8 cellular contexts compared by ENCODE assay signal in genomic region chr1:29033829-29034466, GRCh38.
DNase-seq lines count a peak whose midpoint lies in the region; ATAC-seq, FAIRE-seq and TF ChIP-seq lines count a peak whose summit lies in the region.

No MANE protein-coding gene starts in this region.

- TSS peak; percentile 31 for BruUV-seq in GM12878 (replicated peaks; lab: Mats Ljungman, UMichigan)

- TF ChIP-seq CTCF in AG09309 (IDR thresholded peaks at IDR 0.05; ENCODE audit: control insufficient read depth, insufficient read depth, low read depth, low read length, missing control alignments): peak; percentile 54
- TF ChIP-seq CTCF in GM13976 (IDR thresholded peaks at IDR 0.05; ENCODE audit: borderline replicate concordance, control extremely low read depth, extremely low read depth, insufficient read depth, missing control alignments): peak; percentile 45
- TF ChIP-seq CTCF in GM12878 (IDR thresholded peaks at IDR 0.05 in 2 of 3, conservative IDR thresholded peaks at IDR 0.05 in 1 of 3; ENCODE audit: control insufficient read depth in 2 of 3, extremely low read depth in 1 of 3, insufficient read depth in 1 of 3, low read depth in 3 of 3, low read length in 3 of 3): peak; percentile 44 to 74 (median 52); a peak in 4 of 6 replicates
- TF ChIP-seq CTCF in tibial artery (IDR thresholded peaks at IDR 0.05): peak; percentile 63 to 77

- POLR2A ChIA-PET in GM12878 (lab: Charles Lee): interaction anchor here (0.6 to 1.9 kb wide), 5 partner anchors 9 to 239 kb away, joined by 4 to 15 read pairs (median 5); no protein-coding TSS in a partner anchor

- H3K27ac ChIP-seq in GM12878 (ENCODE audit: control insufficient read depth, insufficient read depth) (no peak overlapping the region), tibial artery (no peak overlapping the region)

- WGBS in GM12878 (ENCODE audit: insufficient coverage, insufficient replicate concordance, low lambda C conversion rate, missing lambda C conversion rate): 0% methylated on average over 1 of the region's 1 CpG

- SMC1A ChIA-PET in GM12878 (lab: Charles Lee; ENCODE audit: uncharacterized antibody, unreplicated experiment): interaction anchor here (0.7 to 10.2 kb wide), 27 partner anchors 8 to 385 kb away, joined by 3 to 315 read pairs (median 5); partner anchors contain the start of genes EPB41 and RNU11

- no peaks in the 10 kb centered on the region for H3K4me1 ChIP-seq in GM12878 (ENCODE audit: control insufficient read depth, insufficient read depth, low read length)
- no peaks in the 10 kb centered on the region for H3K4me1 ChIP-seq in tibial artery

- RAD21 ChIA-PET in GM12878 (lab: Charles Lee; ENCODE audit: unreplicated experiment): interaction anchor here (0.6 to 10.2 kb wide), 18 partner anchors 9 to 282 kb away, joined by 3 to 284 read pairs (median 6); partner anchors contain the start of genes EPB41 and SRSF4

- peak; percentile 93 for TF ChIP-seq RAD21 in GM12878 (IDR thresholded peaks at IDR 0.05; ENCODE audit: insufficient read depth, low read depth, low read length)

- H3K36me3 ChIP-seq in GM12878 (ENCODE audit: control insufficient read depth in 2 of 2, insufficient read depth in 2 of 2, low read length in 1 of 2): no peaks in the 10 kb centered on the region; a peak in 2 of 4 replicates
- peaks cover 0 to 21% (median 0%) of the 10 kb centered on the region in 3 donors for H3K36me3 ChIP-seq in tibial artery

- H3K4me3 ChIP-seq in AG09309 (ENCODE audit: control insufficient read depth, low read depth, low read length): no peak overlapping the region
- no peak overlapping the region for H3K4me3 ChIP-seq in GM12878
- H3K4me3 ChIP-seq in tibial artery: no peak overlapping the region

- H3K4me2 ChIP-seq in GM12878 (ENCODE audit: control insufficient read depth, insufficient read depth): no peak overlapping the region

- no peaks in the 10 kb centered on the region for H3K79me2 ChIP-seq in GM12878 (ENCODE audit: control insufficient read depth, insufficient read depth, low read length)

- TF ChIP-seq EP300 in GM12878 (IDR thresholded peaks at IDR 0.05; ENCODE audit: borderline replicate concordance in 1 of 2, control insufficient read depth in 1 of 2, low read depth in 2 of 2, low read length in 2 of 2): no peak

- intact Hi-C loops in GM12878 (cut with micrococcal nuclease; ENCODE audit: unreplicated experiment): loop anchor here (1.0 to 5.0 kb wide), 3 partner anchors 152 to 247 kb away; no protein-coding TSS in a partner anchor
- intact Hi-C loops in tibial artery (cut with DNase I; ENCODE audit: low total_unique reads): loop anchor here (1.0 to 10.0 kb wide), 3 partner anchors 152 to 239 kb away; no protein-coding TSS in a partner anchor

- H3K27me3 ChIP-seq in GM12878 (replicated peaks in 1 of 2; ENCODE audit: control insufficient read depth in 2 of 2, insufficient read depth in 2 of 2, low read length in 1 of 2) (no peaks in the 10 kb centered on the region), tibial artery (no peaks in the 10 kb centered on the region)

- CTCF ChIA-PET in GM12878 (lab: Yijun Ruan, JAX): interaction anchor here (0.6 to 15.6 kb wide), 31 partner anchors 9 to 400 kb away, joined by 3 to 547 read pairs (median 4); partner anchors contain the start of genes EPB41 and SRSF4

- in situ Hi-C loops in GM13976 (cut with MboI; ENCODE audit: low sequenced_read_pairs, unreplicated experiment) (loop anchor here (5.0 to 10.0 kb wide), 2 partner anchors 152 to 249 kb away; no protein-coding TSS in a partner anchor), GM12878 (cut with MboI) (loop anchor here (5.0 kb wide), 2 partner anchors 152 to 247 kb away; no protein-coding TSS in a partner anchor)

- no peaks in the 10 kb centered on the region for H3K9me3 ChIP-seq in GM12878 (replicated peaks; ENCODE audit: control insufficient read depth, insufficient read depth, low read length)
- H3K9me3 ChIP-seq in tibial artery: no peaks in the 10 kb centered on the region

- no peaks in the 10 kb centered on the region for H4K20me1 ChIP-seq in GM12878 (ENCODE audit: control insufficient read depth, insufficient read depth)

- H3K9ac ChIP-seq in GM12878 (ENCODE audit: control insufficient read depth, insufficient read depth, low read length): no peak overlapping the region

- TF ChIP-seq POLR2A in GM12878 (IDR thresholded peaks at IDR 0.05; ENCODE audit: low read depth, low read length): no peak

- peak; percentile 61; the same call in 2 of the 3 replicates for ATAC-seq in GM12878

- H2AFZ ChIP-seq in GM12878 (ENCODE audit: control insufficient read depth, low read depth, low read length): no peak overlapping the region

- no peak for DNase-seq in AG09309 (ENCODE audit: low read depth)
- DNase-seq in GM13976 (ENCODE audit: low spot score): peak; percentile 65
- DNase-seq in NCI-H2196 treated with DMSO at 0.1 percent for 48 hours (lab: John Stamatoyannopoulos, UW; ENCODE audit: unreplicated experiment): peak; percentile 18
- peak; percentile 11 for DNase-seq in GM12878 (ENCODE audit: low read depth, low spot score)
- DNase-seq in iris pigment epithelial cell (ENCODE audit: low read depth): peak; percentile 36
- no peak for DNase-seq in tibial artery
- no peak for DNase-seq in islet precursor cell
- no peak for DNase-seq in effector CD8-positive, alpha-beta T cell (lab: John Stamatoyannopoulos, UW)

- peak; percentile 31 for FAIRE-seq in GM12878 (lab: Jason Lieb, UNC)

TF ChIP-seq in GM12878, 131 proteins besides CTCF, POLR2A, EP300 and RAD21 (continues in another document):
- TF ChIP-seq SMARCA5 (IDR thresholded peaks at IDR 0.05) (peak; percentile 35; the same call in 1 of the 2 replicates), NR2C1 (IDR thresholded peaks at IDR 0.05) (no peak), RUNX3 (IDR thresholded peaks at IDR 0.05; ENCODE audit: low read length) (peak; percentile 12; the same call in 1 of the 2 replicates), YY1 (IDR thresholded peaks at IDR 0.05; ENCODE audit: low read depth, low read length) (no peak), HDAC2 (IDR thresholded peaks at IDR 0.05) (no peak), SMC3 (IDR thresholded peaks at IDR 0.05; ENCODE audit: borderline replicate concordance, low read length) (peak; percentile 95), YBX1 (IDR thresholded peaks at IDR 0.05) (no peak), ASH2L (IDR thresholded peaks at IDR 0.05; ENCODE audit: borderline replicate concordance, low read depth) (no peak), MTA2 (IDR thresholded peaks at IDR 0.05; ENCODE audit: low read depth) (no peak), EGR1 (IDR thresholded peaks at IDR 0.05; ENCODE audit: borderline replicate concordance in 1 of 2, low read depth in 2 of 2, low read length in 2 of 2) (no peak), ZNF622 (IDR thresholded peaks at IDR 0.05) (no peak)
- TF ChIP-seq, protein P1, sequence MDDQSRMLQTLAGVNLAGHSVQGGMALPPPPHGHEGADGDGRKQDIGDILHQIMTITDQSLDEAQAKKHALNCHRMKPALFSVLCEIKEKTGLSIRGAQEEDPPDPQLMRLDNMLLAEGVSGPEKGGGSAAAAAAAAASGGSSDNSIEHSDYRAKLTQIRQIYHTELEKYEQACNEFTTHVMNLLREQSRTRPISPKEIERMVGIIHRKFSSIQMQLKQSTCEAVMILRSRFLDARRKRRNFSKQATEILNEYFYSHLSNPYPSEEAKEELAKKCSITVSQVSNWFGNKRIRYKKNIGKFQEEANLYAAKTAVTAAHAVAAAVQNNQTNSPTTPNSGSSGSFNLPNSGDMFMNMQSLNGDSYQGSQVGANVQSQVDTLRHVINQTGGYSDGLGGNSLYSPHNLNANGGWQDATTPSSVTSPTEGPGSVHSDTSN (IDR thresholded peaks at IDR 0.05; ENCODE audit: insufficient replicate concordance, low read depth, low read length): no peak
- TF ChIP-seq, protein P2, sequence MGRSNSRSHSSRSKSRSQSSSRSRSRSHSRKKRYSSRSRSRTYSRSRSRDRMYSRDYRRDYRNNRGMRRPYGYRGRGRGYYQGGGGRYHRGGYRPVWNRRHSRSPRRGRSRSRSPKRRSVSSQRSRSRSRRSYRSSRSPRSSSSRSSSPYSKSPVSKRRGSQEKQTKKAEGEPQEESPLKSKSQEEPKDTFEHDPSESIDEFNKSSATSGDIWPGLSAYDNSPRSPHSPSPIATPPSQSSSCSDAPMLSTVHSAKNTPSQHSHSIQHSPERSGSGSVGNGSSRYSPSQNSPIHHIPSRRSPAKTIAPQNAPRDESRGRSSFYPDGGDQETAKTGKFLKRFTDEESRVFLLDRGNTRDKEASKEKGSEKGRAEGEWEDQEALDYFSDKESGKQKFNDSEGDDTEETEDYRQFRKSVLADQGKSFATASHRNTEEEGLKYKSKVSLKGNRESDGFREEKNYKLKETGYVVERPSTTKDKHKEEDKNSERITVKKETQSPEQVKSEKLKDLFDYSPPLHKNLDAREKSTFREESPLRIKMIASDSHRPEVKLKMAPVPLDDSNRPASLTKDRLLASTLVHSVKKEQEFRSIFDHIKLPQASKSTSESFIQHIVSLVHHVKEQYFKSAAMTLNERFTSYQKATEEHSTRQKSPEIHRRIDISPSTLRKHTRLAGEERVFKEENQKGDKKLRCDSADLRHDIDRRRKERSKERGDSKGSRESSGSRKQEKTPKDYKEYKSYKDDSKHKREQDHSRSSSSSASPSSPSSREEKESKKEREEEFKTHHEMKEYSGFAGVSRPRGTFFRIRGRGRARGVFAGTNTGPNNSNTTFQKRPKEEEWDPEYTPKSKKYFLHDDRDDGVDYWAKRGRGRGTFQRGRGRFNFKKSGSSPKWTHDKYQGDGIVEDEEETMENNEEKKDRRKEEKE (IDR thresholded peaks at IDR 0.05): no peak

Comparison
In these comparisons a context has a peak if more than half of its experiments do, and no peak if none do; other contexts are left out.
1. DNase-seq: peak in GM13976 (single experiment), NCI-H2196 treated with DMSO at 0.1 percent for 48 hours (single experiment), GM12878 (single experiment) and iris pigment epithelial cell (single experiment); none in AG09309 (single experiment), tibial artery (0 of 2), islet precursor cell (single experiment) and effector CD8-positive, alpha-beta T cell (single experiment).
2. Peak in every context shown above with its lines, with median percentiles within 50 percentile points of each other: CTCF ChIP-seq.